In the genomic region with DNA sequence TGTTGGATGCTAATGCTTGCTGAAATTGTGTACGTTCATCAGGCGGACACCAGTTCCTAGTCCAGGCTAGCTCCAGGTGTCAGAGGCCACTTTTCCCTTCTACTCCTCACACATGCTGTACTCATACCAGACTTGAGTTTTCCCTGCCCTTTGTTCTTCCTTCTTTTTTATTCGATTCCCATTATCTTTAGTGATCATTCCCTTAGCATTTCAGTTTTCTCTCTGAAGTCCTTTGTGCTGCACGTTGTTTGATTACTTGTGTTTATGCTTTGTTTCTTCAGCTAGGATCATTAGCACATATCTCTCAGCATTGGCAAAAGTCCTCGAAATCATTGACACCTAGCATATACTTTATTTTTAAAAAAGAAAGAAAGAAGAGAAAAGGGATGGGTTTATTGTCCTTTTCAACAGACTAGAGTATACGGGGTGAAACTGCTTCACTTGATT, we compare ENCODE assay signal across 8 cellular contexts. TPM values are rescaled to one million over a fixed set of nuclear protein-coding genes. Genes with fewer than 3 reads are reported as not detected.
DNase-seq lines count a peak whose midpoint lies in the region; ATAC-seq and TF ChIP-seq lines count a peak whose summit lies in the region.

No MANE protein-coding gene starts in this region.

- peak overlapping the region; percentile 93 for H3K4me3 ChIP-seq in CD4-positive, CD25-positive, alpha-beta regulatory T cell (ENCODE audit: low read depth, low read length)
- H3K4me3 ChIP-seq in mammary epithelial cell (replicated peaks in 1 of 3; ENCODE audit: insufficient read depth in 1 of 3, low read depth in 2 of 3, low read length in 3 of 3) (no peak overlapping the region), neuron (ENCODE audit: low read length) (peak overlapping the region; percentile 93)

- DNase-seq in CD4-positive, CD25-positive, alpha-beta regulatory T cell: peak in 1 of 3 donors; percentile 3
- DNase-seq in mammary epithelial cell (no peak), NCI-H1105 (lab: John Stamatoyannopoulos, UW) (no peak), left colon (no peak), MV-4-11 (lab: John Stamatoyannopoulos, UW) (no peak)

- H3K79me2 ChIP-seq in mammary epithelial cell (ENCODE audit: insufficient read depth, low read length): peaks cover 27% of the 10 kb centered on the region

- H3K4me1 Mint-ChIP-seq in CD4-positive, CD25-positive, alpha-beta regulatory T cell: peaks cover 14 to 33% (median 17%) of the 10 kb centered on the region in 4 donors

- no peak overlapping the region for H3K27ac ChIP-seq in CD4-positive, CD25-positive, alpha-beta regulatory T cell (ENCODE audit: insufficient read depth, low read length, poor library complexity, severe bottlenecking)
- peak overlapping the region; percentile 88 for H3K27ac ChIP-seq in KOPT-K1 (ENCODE audit: low read depth, low read length, poor library complexity, severe bottlenecking)
- no peak overlapping the region for H3K27ac ChIP-seq in mammary epithelial cell (ENCODE audit: insufficient read depth, low read depth, low read length)

- no peaks in the 10 kb centered on the region for H4K20me1 ChIP-seq in mammary epithelial cell (ENCODE audit: insufficient read depth, low read length)

- dilution Hi-C loops in mammary epithelial cell (cut with HindIII; ENCODE audit: low sequenced_read_pairs): no loop called here

- H2AFZ ChIP-seq in mammary epithelial cell (ENCODE audit: low read depth, low read length) (peak overlapping the region; percentile 99), neuron (ENCODE audit: low read depth, low read length) (peak overlapping the region; percentile 90)

- H3K9me3 Mint-ChIP-seq in CD4-positive, CD25-positive, alpha-beta regulatory T cell: peaks cover 0 to 6% (median 0%) of the 10 kb centered on the region in 7 donors

- no TSS peak for BruUV-seq in mammary epithelial cell (replicated peaks; lab: Mats Ljungman, UMichigan)

- no peak for ATAC-seq in CD4-positive, CD25-positive, alpha-beta regulatory T cell (ENCODE audit: low read depth in 2 of 2)
- ATAC-seq in HG02759 (IDR thresholded peaks at IDR 0.05; ENCODE audit: unreplicated experiment) (no peak), left colon (no peak)

- peaks cover 4% of the 10 kb centered on the region for H3K27me3 Mint-ChIP-seq in CD4-positive, CD25-positive, alpha-beta regulatory T cell

- H3K36me3 Mint-ChIP-seq in CD4-positive, CD25-positive, alpha-beta regulatory T cell: peaks cover 28% of the 10 kb centered on the region

- H3K4me3 Mint-ChIP-seq in CD4-positive, CD25-positive, alpha-beta regulatory T cell: peak overlapping the region; percentile 97 to 100 (median 100)

- TF ChIP-seq CTCF in mammary epithelial cell (conservative IDR thresholded peaks at IDR 0.05 in 1 of 2, IDR thresholded peaks at IDR 0.05 in 1 of 2; ENCODE audit: extremely low read depth in 1 of 2, insufficient read depth in 1 of 2, low read depth in 1 of 2, low read length in 2 of 2): no peak

- H3K27me3 ChIP-seq in CD4-positive, CD25-positive, alpha-beta regulatory T cell (ENCODE audit: control insufficient read depth, insufficient read depth, low read length): peaks cover 17% of the 10 kb centered on the region
- H3K27me3 ChIP-seq in mammary epithelial cell (ENCODE audit: insufficient read depth, low read length): no peaks in the 10 kb centered on the region
- H3K27me3 ChIP-seq in neuron (ENCODE audit: insufficient read depth, low read length): peaks cover 2% of the 10 kb centered on the region

- peaks cover 30% of the 10 kb centered on the region for H3K36me3 ChIP-seq in CD4-positive, CD25-positive, alpha-beta regulatory T cell (ENCODE audit: control insufficient read depth, insufficient read depth, low read length)
- H3K36me3 ChIP-seq in KOPT-K1 (ENCODE audit: insufficient read depth, low read length) (peaks cover 32% of the 10 kb centered on the region), mammary epithelial cell (ENCODE audit: insufficient read depth, low read length) (peaks cover 15% of the 10 kb centered on the region), neuron (ENCODE audit: insufficient read depth, low read length) (peaks cover 30% of the 10 kb centered on the region)

- WGBS in mammary epithelial cell (ENCODE audit: low coverage, missing lambda C conversion rate): 63% methylated on average over 6 of the region's 6 CpGs

- in situ Hi-C loops in mammary epithelial cell (cut with MboI; ENCODE audit: low sequenced_read_pairs in 2 of 2): no loop called here

- CTCF ChIA-PET in mammary epithelial cell (lab: Charles Lee; ENCODE audit: low non-redundant PET): no interaction called here

- H3K4me1 ChIP-seq in CD4-positive, CD25-positive, alpha-beta regulatory T cell (ENCODE audit: control insufficient read depth, insufficient read depth, low read length, poor library complexity, severe bottlenecking): peaks cover 16% of the 10 kb centered on the region
- H3K4me1 ChIP-seq in mammary epithelial cell (ENCODE audit: insufficient read depth, low read length): no peaks in the 10 kb centered on the region
- peaks cover 9% of the 10 kb centered on the region for H3K4me1 ChIP-seq in neuron (ENCODE audit: insufficient read depth, low read length)

- H3K9ac ChIP-seq in mammary epithelial cell (ENCODE audit: insufficient read depth, low read length): no peak overlapping the region

- no peaks in the 10 kb centered on the region for H3K9me3 ChIP-seq in CD4-positive, CD25-positive, alpha-beta regulatory T cell (ENCODE audit: control insufficient read depth in 2 of 2, low read length in 2 of 2)
- H3K9me3 ChIP-seq in KOPT-K1 (ENCODE audit: insufficient read depth, low read length, poor library complexity, severe bottlenecking) (no peaks in the 10 kb centered on the region), mammary epithelial cell (replicated peaks; ENCODE audit: insufficient read depth, low read length) (no peaks in the 10 kb centered on the region), neuron (ENCODE audit: low read length) (no peaks in the 10 kb centered on the region)

- peak overlapping the region in 2 of 3 donors; percentile 100 for H3K27ac Mint-ChIP-seq in CD4-positive, CD25-positive, alpha-beta regulatory T cell

- no peak overlapping the region for H3K4me2 ChIP-seq in mammary epithelial cell (ENCODE audit: insufficient read depth, low read depth, low read length)

- intact Hi-C loops in mammary epithelial cell (cut with micrococcal nuclease) (no loop called here), left colon (cut with DNase I, micrococcal nuclease) (no loop called here)

RNA-seq across cellular contexts. Expression of a gene that starts 0.4 kb away (rescaled TPM):
- total RNA-seq in CD4-positive, CD25-positive, alpha-beta regulatory T cell: 383 TPM
- polyA plus RNA-seq in CD4-positive, CD25-positive, alpha-beta regulatory T cell: 1,000 to 10,000 TPM in 1 of 4 donors, 100 to 1,000 TPM in 3; 779 to 1,044 (median 860) TPM
- 100 to 1,000 TPM; 106 to 364 TPM for total RNA-seq in mammary epithelial cell
- polyA plus RNA-seq in mammary epithelial cell: 412 TPM
- 179 TPM for polyA minus RNA-seq in mammary epithelial cell
- total RNA-seq in left colon: 100 to 1,000 TPM; 795 to 917 TPM

Comparison
In these comparisons a context has a peak if more than half of its experiments do, and no peak if none do; other contexts are left out.
1. H3K4me3 ChIP-seq: peak in CD4-positive, CD25-positive, alpha-beta regulatory T cell (single experiment) and neuron (single experiment); none in mammary epithelial cell (0 of 3).